ENCODE assay signal across 16 cellular contexts in the genomic region with DNA sequence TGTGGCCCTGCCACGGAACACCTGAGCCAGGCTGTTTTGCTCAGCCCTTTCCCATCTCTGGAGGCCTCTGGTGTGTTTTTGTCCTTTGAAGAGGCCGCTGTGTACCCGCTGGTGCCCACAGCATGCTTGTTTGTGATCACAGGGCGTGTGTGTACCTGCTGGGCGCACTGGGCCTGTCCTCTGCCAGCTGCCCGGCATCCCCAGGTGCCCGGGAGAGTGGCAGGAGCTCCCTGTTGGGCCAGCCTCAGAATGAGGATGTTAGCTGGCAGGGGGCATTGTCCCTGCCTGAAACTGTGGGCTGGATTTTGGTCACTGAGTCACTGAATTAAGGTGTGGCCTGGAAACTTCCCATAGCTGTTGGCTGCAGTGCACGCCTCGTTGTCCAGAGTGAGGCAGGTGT. TPM values are rescaled to one million over a fixed set of nuclear protein-coding genes. Genes with fewer than 3 reads are reported as not detected.
DNase-seq lines count a peak whose midpoint lies in the region; ATAC-seq and TF ChIP-seq lines count a peak whose summit lies in the region.
"Had no signal": no experiment of that assay in that cellular context is flagged by ENCODE, and none has a peak within 500 bp of the region (broad histone marks: within the 10 kb centered on the region; RNA-seq: fewer than 3 reads in every experiment).

No MANE protein-coding gene starts in this region.

- no peaks in the 10 kb centered on the region for H3K9me2 ChIP-seq in HCT116 (ENCODE audit: insufficient read depth)

- no peak overlapping the region for H3K27ac Mint-ChIP-seq in activated CD4-positive, alpha-beta T cell treated with anti-CD3 and anti-CD28 coated beads, Interleukin-2, amount 10 ng/mL, durations not matched to agents 7 days and 5 days
- H3K27ac Mint-ChIP-seq: activated B cell treated with CpG ODN at 0.5 μM for 24 hours, neural progenitor cell had no signal

- H3K27ac ChIP-seq in HCT116 (ENCODE audit: low read depth, low read length) (peak overlapping the region; percentile 30), Peyer's patch (peak overlapping the region in 1 of 4 donors; percentile 37), esophagus (ENCODE audit: low read depth in 2 of 2, low read length in 1 of 2) (peak overlapping the region; percentile 97), parathyroid adenoma (peak overlapping the region; percentile 87)
- H3K27ac ChIP-seq: neural progenitor cell, sigmoid colon, uterus had no signal

- TF ChIP-seq RAD21 in HCT116 (IDR thresholded peaks at IDR 0.05; ENCODE audit: low read depth): no peak

- H3K27me3 Mint-ChIP-seq in activated CD4-positive, alpha-beta T cell treated with anti-CD3 and anti-CD28 coated beads, Interleukin-2, amount 10 ng/mL, durations not matched to agents 7 days and 5 days: no peaks in the 10 kb centered on the region
- H3K27me3 Mint-ChIP-seq: activated B cell treated with CpG ODN at 0.5 μM for 24 hours had no signal

- H3K4me2 ChIP-seq in HCT116 (ENCODE audit: low read length) (peak overlapping the region; percentile 38), parathyroid adenoma (ENCODE audit: low read length) (no peak overlapping the region)
- H3K4me2 ChIP-seq: neural progenitor cell had no signal

- H3K9ac ChIP-seq in HCT116 (ENCODE audit: low read length) (peak overlapping the region; percentile 24; the same call in 1 of the 2 replicates), parathyroid adenoma (no peak overlapping the region)
- H3K9ac ChIP-seq: neural progenitor cell had no signal

- peak; percentile 46 for ATAC-seq in HCT116

- H3K79me2 ChIP-seq in HCT116 (ENCODE audit: insufficient read depth, low read length) (peaks cover 83% of the 10 kb centered on the region), parathyroid adenoma (no peaks in the 10 kb centered on the region)

- H2AFZ ChIP-seq in HCT116 (ENCODE audit: low read depth, low read length, poor library complexity, severe bottlenecking) (no peak overlapping the region), parathyroid adenoma (peak overlapping the region; percentile 85)
- H2AFZ ChIP-seq: neural progenitor cell had no signal

- no peak for DNase-seq in HCT116 (ENCODE audit: low read depth, low spot score)
- DNase-seq in Peyer's patch: peak in 2 of 3 donors; percentile 62 to 63
- no peak for DNase-seq in activated CD4-positive, alpha-beta T cell treated with anti-CD3 and anti-CD28 coated beads, Interleukin-2, amount 10 ng/mL, durations not matched to agents 7 days and 5 days
- no peak for DNase-seq in stimulated activated naive CD4-positive, alpha-beta T cell treated with Interleukin-2 at 50 U/mL for 16 hours (lab: John Stamatoyannopoulos, UW)
- no peak for DNase-seq in epidermal melanocyte (ENCODE audit: insufficient read length, low spot score)
- no peak for DNase-seq in activated gamma-delta T cell treated with Interleukin-2 at 50 U/mL for 16 hours
- DNase-seq: activated B cell treated with CpG ODN at 0.5 μM for 24 hours; activated gamma-delta T cell; AML-193; NCI-H446 treated with DMSO at 0.1 percent for 48 hours; sigmoid colon; stimulated activated CD4-positive, alpha-beta T cell treated with anti-CD3 and anti-CD28 coated beads, Interleukin-4, amount 100 ng/mL, for 4 hours; uterus had no signal

- RAD21 ChIA-PET in HCT116 (lab: Charles Lee; ENCODE audit: low non-redundant PET in 1 of 2, low total read pairs in 2 of 2, uncharacterized antibody in 2 of 2, unreplicated experiment in 2 of 2): no interaction called here

- no peaks in the 10 kb centered on the region for H4K20me1 ChIP-seq in HCT116 (ENCODE audit: insufficient read depth)

- no peaks in the 10 kb centered on the region for H3K36me3 Mint-ChIP-seq in activated CD4-positive, alpha-beta T cell treated with anti-CD3 and anti-CD28 coated beads, Interleukin-2, amount 10 ng/mL, durations not matched to agents 7 days and 5 days (ENCODE audit: low read depth)

- H3K9me3 ChIP-seq in HCT116 (ENCODE audit: control insufficient read depth in 1 of 2, insufficient read depth in 1 of 2, low read depth in 1 of 2, low read length in 2 of 2) (no peaks in the 10 kb centered on the region), Peyer's patch (no peaks in the 10 kb centered on the region), esophagus (ENCODE audit: control insufficient read depth in 2 of 2, insufficient read depth in 1 of 2, low read depth in 1 of 2, low read length in 1 of 2) (no peaks in the 10 kb centered on the region), parathyroid adenoma (ENCODE audit: control insufficient read depth, low read length) (no peaks in the 10 kb centered on the region)
- H3K9me3 ChIP-seq: sigmoid colon, uterus had no signal

- TF ChIP-seq POLR2A in HCT116 (IDR thresholded peaks at IDR 0.05; ENCODE audit: borderline replicate concordance, extremely low read depth, insufficient read depth, insufficient read length): no peak
- peak in 1 of 2 donors; percentile 26 for TF ChIP-seq POLR2A in Peyer's patch (IDR thresholded peaks at IDR 0.05)

- no peaks in the 10 kb centered on the region for H3K4me1 Mint-ChIP-seq in activated CD4-positive, alpha-beta T cell treated with anti-CD3 and anti-CD28 coated beads, Interleukin-2, amount 10 ng/mL, durations not matched to agents 7 days and 5 days
- H3K4me1 Mint-ChIP-seq: activated B cell treated with CpG ODN at 0.5 μM for 24 hours had no signal

- H3K4me3 ChIP-seq in HCT116 (replicated peaks in 1 of 2; ENCODE audit: low read depth in 1 of 2, low read length in 2 of 2) (no peak overlapping the region), Peyer's patch (no peak overlapping the region), esophagus (ENCODE audit: low read depth in 1 of 2, low read length in 2 of 2) (no peak overlapping the region), parathyroid adenoma (ENCODE audit: low read depth, low read length) (no peak overlapping the region)
- H3K4me3 ChIP-seq: neural progenitor cell, sigmoid colon, uterus had no signal

- POLR2A ChIA-PET in HCT116 (lab: Charles Lee): no interaction called here
- POLR2A ChIA-PET in activated CD4-positive, alpha-beta T cell treated with anti-CD3 and anti-CD28 coated beads, Interleukin-2, amount 10 ng/mL, durations not matched to agents 7 days and 5 days (lab: Charles Lee): no interaction called here

- BruUV-seq in HCT116 (replicated peaks; lab: Mats Ljungman, UMichigan): no TSS peak

- peaks cover 8 to 37% of the 10 kb centered on the region in 2 experiments for H3K4me1 ChIP-seq in HCT116 (ENCODE audit: control insufficient read depth in 1 of 2, insufficient read depth in 2 of 2, low read length in 2 of 2)
- H3K4me1 ChIP-seq in Peyer's patch: peaks cover 0 to 5% (median 0%) of the 10 kb centered on the region in 4 donors
- H3K4me1 ChIP-seq in esophagus (ENCODE audit: control insufficient read depth in 2 of 2, insufficient read depth in 2 of 2, low read length in 1 of 2): peaks cover 24 to 43% of the 10 kb centered on the region in 2 donors
- peaks cover 14% of the 10 kb centered on the region for H3K4me1 ChIP-seq in parathyroid adenoma
- H3K4me1 ChIP-seq: uterus had no signal

- H3K36me3 ChIP-seq in HCT116 (ENCODE audit: control insufficient read depth in 1 of 2, insufficient read depth in 2 of 2, low read length in 2 of 2) (peaks cover 3 to 31% of the 10 kb centered on the region in 2 experiments; a peak in 2 of 4 replicates), Peyer's patch (no peaks in the 10 kb centered on the region), esophagus (ENCODE audit: control insufficient read depth in 2 of 2, insufficient read depth in 2 of 2, low read length in 1 of 2) (peaks cover 2 to 43% of the 10 kb centered on the region in 2 donors), parathyroid adenoma (ENCODE audit: control insufficient read depth, insufficient read depth, low read length) (no peaks in the 10 kb centered on the region)
- H3K36me3 ChIP-seq: neural progenitor cell, uterus had no signal

- no peaks in the 10 kb centered on the region for H3K9me3 Mint-ChIP-seq in activated CD4-positive, alpha-beta T cell treated with anti-CD3 and anti-CD28 coated beads, Interleukin-2, amount 10 ng/mL, durations not matched to agents 7 days and 5 days
- H3K9me3 Mint-ChIP-seq: activated B cell treated with CpG ODN at 0.5 μM for 24 hours, neural progenitor cell had no signal

- intact Hi-C loops in HCT116 (cut with micrococcal nuclease): no loop called here

- no peak overlapping the region for H3K4me3 Mint-ChIP-seq in activated CD4-positive, alpha-beta T cell treated with anti-CD3 and anti-CD28 coated beads, Interleukin-2, amount 10 ng/mL, durations not matched to agents 7 days and 5 days
- H3K4me3 Mint-ChIP-seq: activated B cell treated with CpG ODN at 0.5 μM for 24 hours, neural progenitor cell had no signal

- CTCF ChIA-PET in HCT116 (lab: Charles Lee): no interaction called here
- CTCF ChIA-PET in activated CD4-positive, alpha-beta T cell treated with anti-CD3 and anti-CD28 coated beads, Interleukin-2, amount 10 ng/mL, durations not matched to agents 7 days and 5 days (lab: Charles Lee): no interaction called here

- H3K27me3 ChIP-seq in HCT116 (ENCODE audit: insufficient read depth, low read length) (no peaks in the 10 kb centered on the region), Peyer's patch (no peaks in the 10 kb centered on the region), esophagus (ENCODE audit: control insufficient read depth in 1 of 2, insufficient read depth in 2 of 2, low read length in 2 of 2) (no peaks in the 10 kb centered on the region), parathyroid adenoma (ENCODE audit: control insufficient read depth, insufficient read depth, low read length) (no peaks in the 10 kb centered on the region)
- H3K27me3 ChIP-seq: neural progenitor cell, sigmoid colon, uterus had no signal

- WGBS in esophagus, 2 donors: 51 to 58% methylated on average over 8 to 9 of the region's 9 CpGs

- TF ChIP-seq CTCF in HCT116 (IDR thresholded peaks at IDR 0.05 in 2 of 3, conservative IDR thresholded peaks at IDR 0.05 in 1 of 3; ENCODE audit: borderline replicate concordance in 1 of 3, insufficient read depth in 1 of 3, low read depth in 2 of 3, low read length in 2 of 3) (no peak), Peyer's patch (IDR thresholded peaks at IDR 0.05) (no peak), parathyroid adenoma (IDR thresholded peaks at IDR 0.05) (no peak)

TF ChIP-seq in HCT116, 20 proteins besides CTCF, POLR2A, EP300 and RAD21 (continues in another document):
- TF ChIP-seq YY1 (IDR thresholded peaks at IDR 0.05; ENCODE audit: extremely low read depth, insufficient replicate concordance, low read depth, low read length): no peak
- no peak for TF ChIP-seq TCF7L2 (IDR thresholded peaks at IDR 0.05; ENCODE audit: borderline replicate concordance, extremely low read depth, insufficient read depth, insufficient read length)
- no peak for TF ChIP-seq SP1 (IDR thresholded peaks at IDR 0.05; ENCODE audit: low read depth)
- no peak for TF ChIP-seq POLR2AphosphoS5 (IDR thresholded peaks at IDR 0.05; ENCODE audit: low read depth, low read length)
- TF ChIP-seq EZH2 (IDR thresholded peaks at IDR 0.05): no peak
- no peak for TF ChIP-seq SIN3A (IDR thresholded peaks at IDR 0.05; ENCODE audit: low read depth)
- no peak for TF ChIP-seq CBX3 (IDR thresholded peaks at IDR 0.05; ENCODE audit: low read depth)

RNA-seq across cellular contexts. Expression of a gene that starts 31.1 kb away (rescaled TPM):
- total RNA-seq in HCT116 (2021; ENCODE audit: unreplicated experiment) (105 TPM), Peyer's patch (10 to 100 TPM; 10.2 to 61.9 (median 17.6) TPM)
- 93.4 and 95.1 TPM in 2 replicates for polyA plus RNA-seq in HCT116 (2012)
- 100 to 1,000 TPM in 1 of 2 donors, 10 to 100 TPM in 1; 91.2 to 107 TPM for polyA plus RNA-seq in esophagus
- 1 to 10 TPM; 2.8 TPM for total RNA-seq in activated CD4-positive, alpha-beta T cell treated with anti-CD3 and anti-CD28 coated beads, Interleukin-2, amount 10 ng/mL, durations not matched to agents 7 days and 5 days

Comparison
In these comparisons a context has a peak if more than half of its experiments do, and no peak if none do; other contexts are left out.
1. DNase-seq: peak in Peyer's patch (2 of 3); none in HCT116 (single experiment), activated CD4-positive, alpha-beta T cell treated with anti-CD3 and anti-CD28 coated beads, Interleukin-2, amount 10 ng/mL, durations not matched to agents 7 days and 5 days (single experiment), stimulated activated naive CD4-positive, alpha-beta T cell treated with Interleukin-2 at 50 U/mL for 16 hours (single experiment), epidermal melanocyte (single experiment) and activated gamma-delta T cell treated with Interleukin-2 at 50 U/mL for 16 hours (single experiment).